Comparison of ENCODE assay signal across 8 cellular contexts in the genomic region with DNA sequence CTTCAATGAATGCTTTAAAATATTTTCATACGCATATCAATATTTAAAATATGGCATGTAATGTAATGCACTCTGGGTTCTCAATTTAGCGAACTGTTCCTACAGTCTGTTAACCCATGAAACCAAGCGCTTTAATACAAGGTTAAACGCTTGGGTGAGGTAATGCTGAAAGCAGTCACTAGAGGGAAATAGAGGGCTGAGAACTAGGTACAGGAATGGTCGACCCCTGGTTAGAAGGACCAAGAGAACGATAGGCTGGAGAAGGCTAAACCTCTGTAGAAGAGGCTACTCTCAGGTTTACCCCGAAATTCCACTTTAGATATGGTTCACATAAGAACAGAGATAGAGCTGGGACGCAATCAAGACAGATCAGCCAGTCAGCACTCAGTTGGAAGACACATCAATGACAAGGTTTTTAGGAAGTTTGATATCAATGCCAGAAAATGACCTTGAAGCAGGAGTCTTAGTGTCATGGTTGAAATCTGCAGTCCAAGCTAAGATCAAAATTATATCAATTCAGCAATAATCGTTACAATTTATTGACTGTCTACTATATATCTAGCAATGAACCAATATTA. TPM values are rescaled to one million over a fixed set of nuclear protein-coding genes. Genes with fewer than 3 reads are reported as not detected.
DNase-seq lines count a peak whose midpoint lies in the region; ATAC-seq and TF ChIP-seq lines count a peak whose summit lies in the region.

No MANE protein-coding gene starts in this region.

- no peak overlapping the region for H3K9ac ChIP-seq in neural cell (ENCODE audit: low read length)

- H2AFZ ChIP-seq in neural cell (ENCODE audit: low read depth, low read length): no peak overlapping the region

- intact Hi-C loops in Right ventricle myocardium inferior (cut with DNase I): loop anchor here (5.0 to 10.0 kb wide), 2 partner anchors 120 to 432 kb away; no protein-coding TSS in a partner anchor
- intact Hi-C loops in cardiac septum (cut with DNase I): loop anchor here (5.0 to 10.0 kb wide), 3 partner anchors 120 to 430 kb away; no protein-coding TSS in a partner anchor
- intact Hi-C loops in esophagus muscularis mucosa (cut with DNase I): loop anchor here (10.0 kb wide), 1 partner anchor 122 kb away; no protein-coding TSS in a partner anchor

- H3K79me2 ChIP-seq in neural cell (replicated peaks; ENCODE audit: insufficient read depth, low read length): no peaks in the 10 kb centered on the region

- no peaks in the 10 kb centered on the region for H3K9me3 ChIP-seq in SJCRH30 (replicated peaks)
- H3K9me3 ChIP-seq in esophagus muscularis mucosa: no peaks in the 10 kb centered on the region
- no peaks in the 10 kb centered on the region for H3K9me3 ChIP-seq in neural cell (ENCODE audit: low read length)

- no peak for TF ChIP-seq POLR2A in esophagus muscularis mucosa (IDR thresholded peaks at IDR 0.05; ENCODE audit: low read depth)

- ATAC-seq in Right ventricle myocardium inferior (peak; percentile 57), GM21825 (IDR thresholded peaks at IDR 0.05; ENCODE audit: unreplicated experiment) (peak; percentile 89)

- H3K4me3 ChIP-seq in SJCRH30 (no peak overlapping the region), esophagus muscularis mucosa (no peak overlapping the region), neural cell (ENCODE audit: low read length) (no peak overlapping the region)

- H3K27me3 ChIP-seq in SJCRH30 (no peaks in the 10 kb centered on the region), esophagus muscularis mucosa (no peaks in the 10 kb centered on the region), neural cell (ENCODE audit: insufficient read depth, low read depth, low read length) (no peaks in the 10 kb centered on the region)

- H4K20me1 ChIP-seq in neural cell (ENCODE audit: insufficient read depth): no peaks in the 10 kb centered on the region

- no peaks in the 10 kb centered on the region for H3K9me2 ChIP-seq in neural cell (ENCODE audit: insufficient read depth, low read length)

- peak; percentile 64 for TF ChIP-seq RAD21 in neural cell (conservative IDR thresholded peaks at IDR 0.05)

- in situ Hi-C loops in KBM-7 (cut with MboI; ENCODE audit: low pct_unique_long_range_greater_than_20kb, low sequenced_read_pairs): no loop called here

- no peaks in the 10 kb centered on the region for H3F3A ChIP-seq in neural cell (ENCODE audit: insufficient read depth, low read length, poor library complexity, severe bottlenecking)

- DNase-seq in Right ventricle myocardium inferior (ENCODE audit: missing footprints) (no peak), cardiac septum (ENCODE audit: low spot score) (no peak), KBM-7 (peak; percentile 43), SJCRH30 (peak; percentile 54 to 82), esophagus muscularis mucosa (ENCODE audit: extremely low spot score) (no peak), amygdala (lab: John Stamatoyannopoulos, UW) (no peak)

- H3K36me3 ChIP-seq in SJCRH30 (no peaks in the 10 kb centered on the region), esophagus muscularis mucosa (no peaks in the 10 kb centered on the region), neural cell (ENCODE audit: insufficient read depth, low read length) (no peaks in the 10 kb centered on the region)

- H3K27ac ChIP-seq in SJCRH30 (no peak overlapping the region), esophagus muscularis mucosa (replicated peaks in 1 of 4) (peak overlapping the region in 1 of 4 donors; percentile 72), neural cell (ENCODE audit: low read length) (no peak overlapping the region)

- H3K4me1 ChIP-seq in SJCRH30 (peaks cover 5% of the 10 kb centered on the region), esophagus muscularis mucosa (peaks cover 13 to 47% (median 39%) of the 10 kb centered on the region in 4 donors)

- TF ChIP-seq CTCF in esophagus muscularis mucosa (IDR thresholded peaks at IDR 0.05) (peak; percentile 60 to 79 (median 69)), neural cell (IDR thresholded peaks at IDR 0.05; ENCODE audit: poor library complexity, severe bottlenecking) (peak; percentile 63)

- no peak for TF ChIP-seq EP300 in esophagus muscularis mucosa (IDR thresholded peaks at IDR 0.05)
- no peak for TF ChIP-seq EP300 in neural cell (conservative IDR thresholded peaks at IDR 0.05; ENCODE audit: poor library complexity, severe bottlenecking)

- H3K4me2 ChIP-seq in neural cell (ENCODE audit: low read length): no peak overlapping the region

- WGBS in esophagus muscularis mucosa: 73% methylated on average over 9 of the region's 9 CpGs

TF ChIP-seq in neural cell, 6 proteins besides CTCF, POLR2A, EP300 and RAD21:
- TF ChIP-seq, protein P1, sequence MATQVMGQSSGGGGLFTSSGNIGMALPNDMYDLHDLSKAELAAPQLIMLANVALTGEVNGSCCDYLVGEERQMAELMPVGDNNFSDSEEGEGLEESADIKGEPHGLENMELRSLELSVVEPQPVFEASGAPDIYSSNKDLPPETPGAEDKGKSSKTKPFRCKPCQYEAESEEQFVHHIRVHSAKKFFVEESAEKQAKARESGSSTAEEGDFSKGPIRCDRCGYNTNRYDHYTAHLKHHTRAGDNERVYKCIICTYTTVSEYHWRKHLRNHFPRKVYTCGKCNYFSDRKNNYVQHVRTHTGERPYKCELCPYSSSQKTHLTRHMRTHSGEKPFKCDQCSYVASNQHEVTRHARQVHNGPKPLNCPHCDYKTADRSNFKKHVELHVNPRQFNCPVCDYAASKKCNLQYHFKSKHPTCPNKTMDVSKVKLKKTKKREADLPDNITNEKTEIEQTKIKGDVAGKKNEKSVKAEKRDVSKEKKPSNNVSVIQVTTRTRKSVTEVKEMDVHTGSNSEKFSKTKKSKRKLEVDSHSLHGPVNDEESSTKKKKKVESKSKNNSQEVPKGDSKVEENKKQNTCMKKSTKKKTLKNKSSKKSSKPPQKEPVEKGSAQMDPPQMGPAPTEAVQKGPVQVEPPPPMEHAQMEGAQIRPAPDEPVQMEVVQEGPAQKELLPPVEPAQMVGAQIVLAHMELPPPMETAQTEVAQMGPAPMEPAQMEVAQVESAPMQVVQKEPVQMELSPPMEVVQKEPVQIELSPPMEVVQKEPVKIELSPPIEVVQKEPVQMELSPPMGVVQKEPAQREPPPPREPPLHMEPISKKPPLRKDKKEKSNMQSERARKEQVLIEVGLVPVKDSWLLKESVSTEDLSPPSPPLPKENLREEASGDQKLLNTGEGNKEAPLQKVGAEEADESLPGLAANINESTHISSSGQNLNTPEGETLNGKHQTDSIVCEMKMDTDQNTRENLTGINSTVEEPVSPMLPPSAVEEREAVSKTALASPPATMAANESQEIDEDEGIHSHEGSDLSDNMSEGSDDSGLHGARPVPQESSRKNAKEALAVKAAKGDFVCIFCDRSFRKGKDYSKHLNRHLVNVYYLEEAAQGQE (IDR thresholded peaks at IDR 0.05; ENCODE audit: borderline replicate concordance): no peak
- TF ChIP-seq SMC3 (conservative IDR thresholded peaks at IDR 0.05; ENCODE audit: poor library complexity): peak; percentile 62
- no peak for TF ChIP-seq MXI1 (conservative IDR thresholded peaks at IDR 0.05; ENCODE audit: poor library complexity, severe bottlenecking)
- TF ChIP-seq EZH2 (IDR thresholded peaks at IDR 0.05; ENCODE audit: borderline replicate concordance, insufficient read depth, low read length, poor library complexity, severe bottlenecking): no peak
- TF ChIP-seq POLR2AphosphoS5 (IDR thresholded peaks at IDR 0.05): no peak
- no peak for TF ChIP-seq TAF1 (IDR thresholded peaks at IDR 0.05; ENCODE audit: low read depth)
TF ChIP-seq in neural cell: peak in this region for 1.

RNA-seq across cellular contexts. Expression of a gene that starts 26.9 kb away (rescaled TPM):
- total RNA-seq in Right ventricle myocardium inferior (0.54 TPM), cardiac septum (12.8 TPM), esophagus muscularis mucosa (10 to 100 TPM; 18.1 to 26.0 (median 21.2) TPM)
- total RNA-seq in SJCRH30 (2014; rRNA removed; shearing (Covaris generic)): 4.4 and 6.2 TPM in 2 replicates
- polyA plus RNA-seq in neural cell: 0.10 TPM in 1 of 2 replicates, not detected in the other
- polyA minus RNA-seq in neural cell: 0.23 TPM in 1 of 2 replicates, not detected in the other

Comparison
In these comparisons a context has a peak if more than half of its experiments do, and no peak if none do; other contexts are left out.
1. DNase-seq: peak in KBM-7 (single experiment) and SJCRH30 (2 of 2); none in Right ventricle myocardium inferior (single experiment), cardiac septum (single experiment), esophagus muscularis mucosa (single experiment) and amygdala (0 of 56).